8 cellular contexts compared by ENCODE assay signal in the genomic region with DNA sequence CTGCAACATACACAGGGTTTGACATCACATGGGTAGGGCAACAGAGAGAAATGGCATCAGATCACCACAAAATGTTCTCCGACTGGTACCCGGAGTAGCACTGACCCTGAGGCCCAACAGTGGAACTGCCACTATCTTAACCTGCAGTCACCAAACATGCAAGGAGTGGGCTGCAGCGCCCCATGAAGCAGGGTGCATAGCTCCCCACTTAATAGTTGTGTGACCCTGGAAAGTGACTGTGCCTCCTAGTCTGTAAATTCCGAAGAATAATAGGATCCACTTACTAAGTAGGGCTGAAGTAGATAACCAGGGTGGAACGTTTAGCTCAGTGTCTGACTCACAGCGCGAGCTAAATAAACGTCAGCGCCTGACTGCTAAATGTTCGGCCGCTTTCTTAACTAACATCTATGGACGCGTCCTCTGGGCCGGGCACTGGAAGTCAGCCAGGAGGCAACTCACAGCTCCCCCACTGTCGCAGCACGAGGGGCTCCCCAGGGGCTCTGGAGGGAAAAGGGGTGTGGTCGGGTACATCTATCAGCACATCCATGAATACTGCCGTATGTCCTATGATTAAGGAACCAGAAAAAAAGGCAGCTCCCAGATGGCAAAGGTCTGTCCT. TPM values are rescaled to one million over a fixed set of nuclear protein-coding genes. Genes with fewer than 3 reads are reported as not detected.
DNase-seq lines count a peak whose midpoint lies in the region; ATAC-seq and TF ChIP-seq lines count a peak whose summit lies in the region.

No MANE protein-coding gene starts in this region.

- H3K27me3 ChIP-seq in tibial nerve: no peaks in the 10 kb centered on the region

- H3K27ac ChIP-seq in cingulate gyrus (ENCODE audit: low read depth, low read length): peak overlapping the region; percentile 70
- H3K27ac ChIP-seq in tibial nerve: peak overlapping the region in 3 of 4 donors; percentile 81 to 90 (median 86)

- peaks cover 0 to 35% (median 18%) of the 10 kb centered on the region in 4 donors for H3K4me1 ChIP-seq in tibial nerve

- in situ Hi-C loops in GM13976 (cut with MboI; ENCODE audit: low sequenced_read_pairs, unreplicated experiment): no loop called here

- peak overlapping the region; percentile 96 for H3K27ac Mint-ChIP-seq in memory B cell

- H3K36me3 ChIP-seq in tibial nerve: peaks cover 0 to 30% (median 14%) of the 10 kb centered on the region in 3 donors

- H3K36me3 Mint-ChIP-seq in memory B cell: peaks cover 6% of the 10 kb centered on the region

- 21 to 25% methylated on average over 18 of the region's 18 CpGs for WGBS in tibial nerve, 2 donors

- TF ChIP-seq EP300 in tibial nerve (IDR thresholded peaks at IDR 0.05): no peak

- H3K4me3 ChIP-seq in tibial nerve: peak overlapping the region; percentile 69 to 100 (median 86)

- no peaks in the 10 kb centered on the region for H3K27me3 Mint-ChIP-seq in memory B cell

- peaks cover 10% of the 10 kb centered on the region for H3K4me1 Mint-ChIP-seq in memory B cell

- no peak for TF ChIP-seq POLR2A in tibial nerve (IDR thresholded peaks at IDR 0.05)

- H3K9me3 Mint-ChIP-seq in memory B cell: no peaks in the 10 kb centered on the region

- H3K9me3 ChIP-seq in tibial nerve: no peaks in the 10 kb centered on the region

- peak; percentile 32 for DNase-seq in activated T-cell treated with anti-CD3 and anti-CD28 coated beads, Interleukin-2, amount 50 U/mL, for 1 hour
- DNase-seq in activated T-cell treated with anti-CD3 and anti-CD28 coated beads for 4 hours (no peak), RPMI7951 (ENCODE audit: low read depth) (peak; percentile 70), memory B cell (ENCODE audit: low spot score in 2 of 2) (no peak), tibial nerve (ENCODE audit: low spot score in 2 of 2) (no peak), GM13976 (ENCODE audit: low spot score) (no peak)

- no peak for ATAC-seq in memory B cell (ENCODE audit: low read depth)
- ATAC-seq in HG02623 (IDR thresholded peaks at IDR 0.05; ENCODE audit: unreplicated experiment): no peak

- no peak for TF ChIP-seq CTCF in tibial nerve (IDR thresholded peaks at IDR 0.05)
- TF ChIP-seq CTCF in GM13976 (IDR thresholded peaks at IDR 0.05; ENCODE audit: borderline replicate concordance, control extremely low read depth, extremely low read depth, insufficient read depth, missing control alignments): no peak

- H3K4me3 Mint-ChIP-seq in memory B cell: peak overlapping the region; percentile 98

RNA-seq across cellular contexts. Expression of a gene that starts 0.8 kb away (rescaled TPM):
- 17.4 and 21.4 TPM in 2 replicates for total RNA-seq in RPMI7951 (2014; rRNA removed; shearing (Covaris generic))
- 10 to 100 TPM; 22.5 to 29.9 (median 23.1) TPM for total RNA-seq in tibial nerve

RNA-seq across cellular contexts. Expression of a gene that starts 29.4 kb away (rescaled TPM):
- total RNA-seq in RPMI7951 (2014; rRNA removed; shearing (Covaris generic)): not detected in 2 replicates
- total RNA-seq in tibial nerve: not detected

RNA-seq across cellular contexts. Expression of a gene that starts 33.4 kb away (rescaled TPM):
- 173 and 194 TPM in 2 replicates for total RNA-seq in RPMI7951 (2014; rRNA removed; shearing (Covaris generic))
- 100 to 1,000 TPM; 108 to 259 (median 168) TPM for total RNA-seq in tibial nerve

Comparison
In these comparisons a context has a peak if more than half of its experiments do, and no peak if none do; other contexts are left out.
1. DNase-seq: peak in activated T-cell treated with anti-CD3 and anti-CD28 coated beads, Interleukin-2, amount 50 U/mL, for 1 hour (single experiment) and RPMI7951 (single experiment); none in activated T-cell treated with anti-CD3 and anti-CD28 coated beads for 4 hours (single experiment), memory B cell (0 of 2), tibial nerve (0 of 2) and GM13976 (single experiment).